Comparison of ENCODE assay signal across 28 cellular contexts in genomic region chr15:62796296-62796695, GRCh38.
"Had no signal": no experiment of that assay in that cellular context is flagged by ENCODE, and none has a peak within 500 bp of the region (broad histone marks: within the 10 kb centered on the region; RNA-seq: fewer than 3 reads in every experiment).

No MANE protein-coding gene starts in this region.

- H3K27ac ChIP-seq: brain microvascular endothelial cell, epithelial cell of prostate, esophagus squamous epithelium, gastroesophageal sphincter, WERI-Rb-1 had no signal

- H3K4me3 Mint-ChIP-seq: activated B cell treated with CpG ODN at 0.5 μM for 24 hours; activated CD8-positive, alpha-beta T cell treated with anti-CD3 and anti-CD28 coated beads for 36 hours; activated naive CD8-positive, alpha-beta T cell; activated T-cell treated with anti-CD3 and anti-CD28 coated beads, Interleukin-2, amount 50 U/mL, for 4 hours; activated T-helper 17 cell treated with anti-CD3 and anti-CD28 coated beads, Interleukin-2, amount 50 U/mL, for 72 hours; T-helper 17 cell; T-helper 2 cell treated with Interferon-gamma antibody and Interleukin-4, amounts not matched to agents 5 μg/mL and 100 μg/mL, for 36 hours had no signal

- H3K27me3 ChIP-seq: brain microvascular endothelial cell, esophagus squamous epithelium, gastroesophageal sphincter had no signal

- H3K27me3 Mint-ChIP-seq: activated CD8-positive, alpha-beta T cell treated with anti-CD3 and anti-CD28 coated beads for 36 hours; activated naive CD8-positive, alpha-beta T cell had no signal

- H3K36me3 Mint-ChIP-seq: activated naive CD8-positive, alpha-beta T cell had no signal

- H3K9me3 ChIP-seq: esophagus squamous epithelium, gastroesophageal sphincter had no signal

- H3K27ac Mint-ChIP-seq: activated B cell treated with CpG ODN at 0.5 μM for 24 hours; activated CD8-positive, alpha-beta T cell treated with anti-CD3 and anti-CD28 coated beads for 36 hours; activated naive CD8-positive, alpha-beta T cell; activated T-helper 17 cell treated with anti-CD3 and anti-CD28 coated beads, Interleukin-2, amount 50 U/mL, for 72 hours; T-helper 17 cell; T-helper 2 cell treated with Interferon-gamma antibody and Interleukin-4, amounts not matched to agents 5 μg/mL and 100 μg/mL, for 36 hours had no signal

- H3K4me1 Mint-ChIP-seq: activated B cell treated with CpG ODN at 0.5 μM for 24 hours; activated T-helper 17 cell treated with anti-CD3 and anti-CD28 coated beads, Interleukin-2, amount 50 U/mL, for 72 hours; T-helper 17 cell had no signal

- ATAC-seq: activated CD4-positive, CD25-positive, alpha-beta regulatory T cell treated with anti-CD3 and anti-CD28 coated beads, Interleukin-2, amount 50 U/mL, for 24 hours; activated CD8-positive, alpha-beta T cell treated with anti-CD3 and anti-CD28 coated beads for 36 hours; activated T-cell treated with anti-CD3 and anti-CD28 coated beads, Interleukin-2, amount 50 U/mL, for 4 hours; activated T-helper 17 cell treated with anti-CD3 and anti-CD28 coated beads, Interleukin-2, amount 50 U/mL, for 72 hours; gastroesophageal sphincter; T-helper 17 cell had no signal

- H3K4me3 ChIP-seq: esophagus squamous epithelium, gastroesophageal sphincter had no signal

- DNase-seq: activated B cell treated with CpG ODN at 0.5 μM for 24 hours; activated CD4-positive, alpha-beta T cell treated with anti-CD3 and anti-CD28 coated beads for 48 hours; activated CD4-positive, alpha-beta T cell treated with anti-CD3 and anti-CD28 coated beads, Interleukin-2, amount 50 U/mL, for 1 hour; activated CD4-positive, alpha-beta T cell treated with anti-CD3 and anti-CD28 coated beads, Interleukin-2, amount 50 U/mL, for 48 hours; activated CD8-positive, alpha-beta memory T cell treated with anti-CD3 and anti-CD28 coated beads for 24 hours; activated CD8-positive, alpha-beta T cell treated with anti-CD3 and anti-CD28 coated beads for 36 hours; activated effector memory CD4-positive, alpha-beta T cell treated with Interleukin-2 at 50 U/mL for 16 hours; activated gamma-delta T cell treated with Interleukin-2 at 50 U/mL for 16 hours; activated naive CD4-positive, alpha-beta T cell treated with anti-CD3 and anti-CD28 coated beads, Interleukin-2, amount 50 U/mL, for 16 hours; activated naive CD4-positive, alpha-beta T cell treated with Interleukin-2 at 50 U/mL for 16 hours; activated T-cell treated with anti-CD3 and anti-CD28 coated beads, Interleukin-2, amount 50 U/mL, for 4 hours; amniotic stem cell; anterior cingulate cortex; brain microvascular endothelial cell; caudate nucleus; effector CD8-positive, alpha-beta T cell; esophagus squamous epithelium; foreskin melanocyte; T-helper 1 cell; T-helper 17 cell; T1000; WERI-Rb-1 had no signal

- H3K4me1 ChIP-seq: esophagus squamous epithelium had no signal

- H3K36me3 ChIP-seq: brain microvascular endothelial cell, WERI-Rb-1 had no signal

- H3K9me3 Mint-ChIP-seq: activated B cell treated with CpG ODN at 0.5 μM for 24 hours; activated CD8-positive, alpha-beta T cell treated with anti-CD3 and anti-CD28 coated beads for 36 hours; activated T-cell treated with anti-CD3 and anti-CD28 coated beads, Interleukin-2, amount 50 U/mL, for 4 hours; activated T-helper 17 cell treated with anti-CD3 and anti-CD28 coated beads, Interleukin-2, amount 50 U/mL, for 72 hours; T-helper 2 cell treated with Interferon-gamma antibody and Interleukin-4, amounts not matched to agents 5 μg/mL and 100 μg/mL, for 36 hours had no signal
